In the genomic region with DNA sequence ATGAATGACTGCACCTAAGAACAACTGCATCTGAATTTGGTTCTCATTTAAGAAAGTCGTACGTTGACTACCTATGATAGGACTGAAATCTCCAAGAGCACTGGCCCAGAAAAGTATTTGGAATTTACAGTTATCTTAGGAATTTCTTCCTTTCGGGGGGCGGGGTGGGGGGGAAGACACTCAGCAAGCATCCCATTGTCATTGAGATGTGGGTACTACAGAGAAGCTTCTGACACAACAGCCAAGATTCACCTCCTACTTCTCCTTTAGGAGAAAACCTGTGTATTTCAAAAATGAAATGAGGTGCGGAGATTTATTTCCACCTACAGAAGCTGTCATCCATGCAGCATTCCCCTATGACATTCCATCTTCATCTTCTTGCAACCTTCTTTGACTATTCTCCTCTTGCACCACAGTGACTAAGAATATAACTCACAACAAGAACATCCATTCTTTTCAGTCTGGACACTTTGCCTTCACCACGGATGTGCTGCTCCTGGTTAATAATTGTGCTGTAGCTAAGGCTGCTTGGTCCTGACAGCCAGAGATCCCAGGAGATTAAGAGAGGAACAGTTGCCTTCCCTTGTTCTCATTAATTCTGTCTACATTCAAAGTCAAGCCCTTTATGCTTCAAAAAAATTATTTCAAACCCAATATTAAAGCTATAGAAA, we compare ENCODE assay signal across 20 cellular contexts.
DNase-seq lines count a peak whose midpoint lies in the region; ATAC-seq and TF ChIP-seq lines count a peak whose summit lies in the region.
"Had no signal": no experiment of that assay in that cellular context is flagged by ENCODE, and none has a peak within 500 bp of the region (broad histone marks: within the 10 kb centered on the region; RNA-seq: fewer than 3 reads in every experiment).

No MANE protein-coding gene starts in this region.

- H3K79me1 ChIP-seq in H9 (ENCODE audit: insufficient read depth, low read depth, low read length, poor library complexity, severe bottlenecking), result no peaks in the 10 kb centered on the region

- H2BK12ac ChIP-seq in H9 (ENCODE audit: insufficient read length, low read depth, low read length), result no peak overlapping the region

- peaks cover 10% of the 10 kb centered on the region for H3K4me1 ChIP-seq in H9 (ENCODE audit: insufficient read depth, low read length)
- peaks cover 43% of the 10 kb centered on the region for H3K4me1 ChIP-seq in iPS-20b (ENCODE audit: insufficient read depth, low read length)
- H3K4me1 ChIP-seq in neural progenitor cell, result peaks cover 34% of the 10 kb centered on the region
- H3K4me1 ChIP-seq: A549, SJSA1 had no signal

- H2BK20ac ChIP-seq in H9 (ENCODE audit: low read depth, low read length, poor library complexity, severe bottlenecking), result no peak overlapping the region

- H2BK5ac ChIP-seq in H9 (ENCODE audit: insufficient read length, low read length), result peak overlapping the region; percentile 58

- H3K27me3 Mint-ChIP-seq in H9 (ENCODE audit: low read depth) (no peaks in the 10 kb centered on the region), neural progenitor cell (ENCODE audit: insufficient read depth, low read depth) (peaks cover 2% of the 10 kb centered on the region)

- H4K8ac ChIP-seq in H9 (replicated peaks; ENCODE audit: insufficient read length, low read depth, low read length), result no peak overlapping the region

- no peak overlapping the region for H3K56ac ChIP-seq in H9 (ENCODE audit: insufficient read length, low read depth, low read length)

- H3T11ph ChIP-seq in H9 (ENCODE audit: low read length), result no peak overlapping the region

- no peak overlapping the region for H2AFZ ChIP-seq in H9 (ENCODE audit: low read length)
- H2AFZ ChIP-seq in neural progenitor cell (replicated peaks), result peak overlapping the region; percentile 61

- H3K4ac ChIP-seq in H9 (ENCODE audit: low read depth, low read length), result no peak overlapping the region

- H2BK15ac ChIP-seq in H9 (ENCODE audit: low read depth, low read length), result no peak overlapping the region

- H3K27ac ChIP-seq in H9 (ENCODE audit: insufficient read length, low read depth, low read length) (peak overlapping the region; percentile 91), iPS-20b (ENCODE audit: low read length) (peak overlapping the region; percentile 60), neural progenitor cell (no peak overlapping the region)
- H3K27ac ChIP-seq: A549; BLaER1 treated with 17β-estradiol and CSF1 and Interleukin-3, amounts not matched to agents 10 nM and 100 nM; SJSA1 had no signal

- no peak overlapping the region for H3K14ac ChIP-seq in H9 (ENCODE audit: insufficient read depth, low read length)

- H3K4me1 Mint-ChIP-seq in H9 (peaks cover 54 to 55% of the 10 kb centered on the region in 2 experiments), neural progenitor cell (peaks cover 35% of the 10 kb centered on the region)

- H3F3A ChIP-seq in neural progenitor cell (ENCODE audit: low read depth), result peaks cover 23% of the 10 kb centered on the region

- H3K4me2 ChIP-seq in H9 (ENCODE audit: insufficient read depth, insufficient read length, low read length), result peak overlapping the region; percentile 69
- H3K4me2 ChIP-seq in neural progenitor cell, result peak overlapping the region; percentile 37
- H3K4me2 ChIP-seq: A549; BLaER1 treated with 17β-estradiol and CSF1 and Interleukin-3, amounts not matched to agents 10 nM and 100 nM had no signal

- no peak overlapping the region for H4K5ac ChIP-seq in H9 (ENCODE audit: insufficient read length, low read depth, low read length)

- H2BK120ac ChIP-seq in H9 (ENCODE audit: low read depth, low read length, poor library complexity, severe bottlenecking), result no peak overlapping the region

- H3K9me3 ChIP-seq in H9 (ENCODE audit: control insufficient read depth, low read depth, low read length) (no peaks in the 10 kb centered on the region), iPS-20b (ENCODE audit: insufficient read depth, low read depth, low read length) (no peaks in the 10 kb centered on the region), neural progenitor cell (ENCODE audit: low read depth) (no peaks in the 10 kb centered on the region)
- H3K9me3 ChIP-seq: SJSA1 had no signal

- no peaks in the 10 kb centered on the region for H3K79me2 ChIP-seq in H9 (ENCODE audit: insufficient read depth, low read length)
- H3K79me2 ChIP-seq in neural progenitor cell (ENCODE audit: low read depth), result no peaks in the 10 kb centered on the region

- H3K36me3 Mint-ChIP-seq in H9 (ENCODE audit: insufficient read depth in 1 of 3, low read depth in 3 of 3) (peaks cover 0 to 13% (median 11%) of the 10 kb centered on the region in 3 experiments; a peak in 5 of 7 replicates), neural progenitor cell (no peaks in the 10 kb centered on the region)
- H3K36me3 Mint-ChIP-seq: CD8-positive, alpha-beta T cell had no signal

- ATAC-seq in HG02571 (IDR thresholded peaks at IDR 0.05; ENCODE audit: unreplicated experiment), result no peak
- ATAC-seq in HG03457 (IDR thresholded peaks at IDR 0.05; ENCODE audit: unreplicated experiment), result no peak
- ATAC-seq: A549; CD8-positive, alpha-beta T cell; PC-3 had no signal

- WGBS in H9 (ENCODE audit: extremely low coverage, insufficient read length, low lambda C conversion rate), result no CpG with 5 or more reads among the region's 6 CpGs

- peak overlapping the region; percentile 59 for H3K4me3 ChIP-seq in iPS-20b (ENCODE audit: low read length)
- H3K4me3 ChIP-seq in neural progenitor cell, result no peak overlapping the region
- H3K4me3 ChIP-seq: A549; BLaER1 treated with 17β-estradiol and CSF1 and Interleukin-3, amounts not matched to agents 10 nM and 100 nM; SJSA1 had no signal

- H3K4me3 Mint-ChIP-seq in H9 (peak overlapping the region; percentile 15 to 23; a peak in 4 of 5 replicates), neural progenitor cell (no peak overlapping the region)
- H3K4me3 Mint-ChIP-seq: CD8-positive, alpha-beta T cell had no signal

- H3K9me3 Mint-ChIP-seq in H9, result peaks cover 11 to 12% of the 10 kb centered on the region in 2 experiments
- peaks cover 4% of the 10 kb centered on the region for H3K9me3 Mint-ChIP-seq in neural progenitor cell
- H3K9me3 Mint-ChIP-seq: CD8-positive, alpha-beta T cell had no signal

- no peaks in the 10 kb centered on the region for H3K23me2 ChIP-seq in H9 (ENCODE audit: insufficient read length, low read depth, low read length, poor library complexity, severe bottlenecking)

- H3K27me3 ChIP-seq in H9 (ENCODE audit: insufficient read depth, low read length) (no peaks in the 10 kb centered on the region; the same call in 1 of the 2 replicates), iPS-20b (ENCODE audit: insufficient read depth, low read length) (no peaks in the 10 kb centered on the region), neural progenitor cell (no peaks in the 10 kb centered on the region)
- H3K27me3 ChIP-seq: BLaER1 treated with 17β-estradiol and CSF1 and Interleukin-3, amounts not matched to agents 10 nM and 100 nM; SJSA1 had no signal

- peak overlapping the region; percentile 70 for H3K18ac ChIP-seq in H9 (ENCODE audit: insufficient read length, low read depth, low read length)

- H3K36me3 ChIP-seq in iPS-20b (ENCODE audit: insufficient read depth, low read depth, low read length) (no peaks in the 10 kb centered on the region), neural progenitor cell (no peaks in the 10 kb centered on the region)
- H3K36me3 ChIP-seq: BLaER1 treated with 17β-estradiol and CSF1 and Interleukin-3, amounts not matched to agents 10 nM and 100 nM; SJSA1 had no signal

- no peak for TF ChIP-seq CTCF in H9 (conservative IDR thresholded peaks at IDR 0.05)
- no peak for TF ChIP-seq CTCF in neural progenitor cell (IDR thresholded peaks at IDR 0.05)
- TF ChIP-seq CTCF in GM20000 (IDR thresholded peaks at IDR 0.05; ENCODE audit: extremely low read depth, missing control alignments), result no peak

- peak overlapping the region; percentile 94 for H2AK5ac ChIP-seq in H9 (ENCODE audit: insufficient read length, low read length)

- H3K9ac ChIP-seq in H9 (ENCODE audit: extremely low read depth, insufficient read length, low read length) (peak overlapping the region; percentile 2), iPS-20b (ENCODE audit: low read depth, low read length) (peak overlapping the region; percentile 45; the same call in 1 of the 2 replicates), neural progenitor cell (no peak overlapping the region)
- H3K9ac ChIP-seq: BLaER1 treated with 17β-estradiol and CSF1 and Interleukin-3, amounts not matched to agents 10 nM and 100 nM had no signal

- no peak overlapping the region for H4K91ac ChIP-seq in H9 (ENCODE audit: insufficient read length, low read depth, low read length)

- DNase-seq in H9, result peak; percentile 58
- peak; percentile 29 for DNase-seq in cerebellar cortex (ENCODE audit: low spot score)
- DNase-seq in neural progenitor cell (ENCODE audit: low spot score), result peak; percentile 28
- no peak for DNase-seq in GM20000 (ENCODE audit: low spot score)
- DNase-seq in HUDEP-2 (lab: John Stamatoyannopoulos, UW; ENCODE audit: unreplicated experiment in 76 of 76), result no peak
- DNase-seq: Calu3; CD8-positive, alpha-beta T cell; DMS53; EL; NCI-H1417 treated with DMSO at 0.1 percent for 48 hours; NCI-H187 treated with DMSO at 0.1 percent for 48 hours; NCI-H226; NCI-H524 treated with DMSO at 0.1 percent for 48 hours; PC-3 had no signal

- H3K27ac Mint-ChIP-seq in H9 (peak overlapping the region; percentile 73 to 95 (median 94); a peak in 6 of 7 replicates), neural progenitor cell (no peak overlapping the region)
- H3K27ac Mint-ChIP-seq: CD8-positive, alpha-beta T cell had no signal

- H4K20me1 ChIP-seq in H9 (ENCODE audit: control insufficient read depth, insufficient read depth, insufficient read length) (no peaks in the 10 kb centered on the region), neural progenitor cell (ENCODE audit: low read depth) (no peaks in the 10 kb centered on the region)
- H4K20me1 ChIP-seq: BLaER1 treated with 17β-estradiol and CSF1 and Interleukin-3, amounts not matched to agents 10 nM and 100 nM had no signal

- H3K23ac ChIP-seq in H9 (ENCODE audit: insufficient read length, low read depth, low read length), result no peak overlapping the region

Comparison
In these comparisons a context has a peak if more than half of its experiments do, and no peak if none do; other contexts are left out.
1. DNase-seq: peak in H9 (single experiment), cerebellar cortex (single experiment) and neural progenitor cell (single experiment); none in GM20000 (single experiment) and HUDEP-2 (0 of 76).